ENCODE assay signal across 24 cellular contexts in the genomic region with DNA sequence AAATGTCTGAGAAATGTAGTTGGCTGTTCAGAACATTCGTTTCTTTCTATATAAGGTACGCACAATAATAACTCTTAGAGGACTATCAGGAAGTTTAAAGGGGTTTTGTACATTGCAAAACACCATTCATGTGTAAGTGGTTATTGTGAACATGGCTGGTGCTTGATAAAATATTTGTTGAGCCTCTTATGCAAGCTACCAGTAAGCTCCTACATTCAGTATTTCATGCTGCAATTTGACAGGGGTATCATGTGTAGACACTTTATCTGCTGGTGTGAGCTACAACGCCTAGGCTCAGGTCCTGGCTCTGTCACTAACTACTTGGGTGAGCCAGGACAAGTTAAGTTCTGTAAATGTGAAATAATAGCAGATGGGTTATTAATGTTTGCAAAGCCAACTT.
"Had no signal": no experiment of that assay in that cellular context is flagged by ENCODE, and none has a peak within 500 bp of the region (broad histone marks: within the 10 kb centered on the region; RNA-seq: fewer than 3 reads in every experiment).

No MANE protein-coding gene starts in this region.

- H3K27ac Mint-ChIP-seq: activated CD4-positive, alpha-beta T cell treated with anti-CD3 and anti-CD28 coated beads, Interleukin-2, amount 10 ng/mL, durations not matched to agents 7 days and 5 days; activated CD8-positive, alpha-beta T cell treated with anti-CD3 and anti-CD28 coated beads, Interleukin-2, amount 10 ng/mL, durations not matched to agents 7 days and 5 days; activated naive CD4-positive, alpha-beta T cell treated with anti-CD3 and anti-CD28 coated beads for 36 hours; activated T-cell treated with anti-CD3 and anti-CD28 coated beads, Interleukin-2, amount 50 U/mL, for 24 hours; brain; effector memory CD8-positive, alpha-beta T cell; progenitor cell of endocrine pancreas had no signal

- H3K27me3 ChIP-seq: foreskin keratinocyte, right atrium auricular region, tibial nerve had no signal

- H3K4me3 ChIP-seq: right atrium auricular region, tibial nerve had no signal

- H3K9me3 ChIP-seq: right atrium auricular region, tibial nerve had no signal

- H3K4me1 ChIP-seq: foreskin keratinocyte had no signal

- ATAC-seq: activated CD4-positive, CD25-positive, alpha-beta regulatory T cell treated with anti-CD3 and anti-CD28 coated beads, Interleukin-2, amount 50 U/mL, for 24 hours; activated CD8-positive, alpha-beta T cell treated with anti-CD3 and anti-CD28 coated beads, Interleukin-2, amount 10 ng/mL, durations not matched to agents 7 days and 5 days; effector memory CD8-positive, alpha-beta T cell; foreskin keratinocyte; left cardiac atrium; stimulated activated naive CD8-positive, alpha-beta T cell treated with anti-CD3 and anti-CD28 coated beads, Interleukin-15, Interleukin-2, amounts not matched to agents 100 U/mL and 50 U/mL, for 24 hours had no signal

- H3K27ac ChIP-seq: foreskin keratinocyte, right atrium auricular region had no signal

- H3K9me3 Mint-ChIP-seq: activated CD4-positive, alpha-beta T cell treated with anti-CD3 and anti-CD28 coated beads, Interleukin-2, amount 10 ng/mL, durations not matched to agents 7 days and 5 days; activated naive CD4-positive, alpha-beta T cell treated with anti-CD3 and anti-CD28 coated beads for 36 hours; activated T-cell treated with anti-CD3 and anti-CD28 coated beads, Interleukin-2, amount 50 U/mL, for 24 hours; effector memory CD8-positive, alpha-beta T cell; neural crest cell had no signal

- H3K36me3 Mint-ChIP-seq: brain had no signal

- DNase-seq: activated CD4-positive, alpha-beta T cell treated with anti-CD3 and anti-CD28 coated beads, Interleukin-2, amount 10 ng/mL, durations not matched to agents 7 days and 5 days; activated CD8-positive, alpha-beta T cell treated with anti-CD3 and anti-CD28 coated beads, Interleukin-2, amount 10 ng/mL, durations not matched to agents 7 days and 5 days; activated naive CD4-positive, alpha-beta T cell treated with anti-CD3 and anti-CD28 coated beads for 36 hours; activated T-cell treated with anti-CD3 and anti-CD28 coated beads, Interleukin-2, amount 50 U/mL, for 24 hours; anterior cingulate cortex; caudate nucleus; effector memory CD8-positive, alpha-beta T cell; foreskin keratinocyte; glutamatergic neuron; hippocampal formation; left cardiac atrium; midbrain; stimulated activated CD4-positive, alpha-beta T cell treated with anti-CD3 and anti-CD28 coated beads, Interleukin-12 subunit alpha, Interleukin-12 subunit beta, amount 100 ng/mL, for 4 hours; stimulated activated CD4-positive, alpha-beta T cell treated with anti-CD3 and anti-CD28 coated beads, Interleukin-1b, Interleukin-23, amount 100 ng/mL, for 48 hours; stimulated activated CD8-positive, alpha-beta memory T cell treated with anti-CD3 and anti-CD28 coated beads, Interleukin-4, amount 100 ng/mL, for 48 hours; stimulated activated naive CD8-positive, alpha-beta T cell treated with anti-CD3 and anti-CD28 coated beads, Interleukin-15, Interleukin-2, amounts not matched to agents 100 U/mL and 50 U/mL, for 24 hours; substantia nigra; T1000 had no signal

- H3K4me3 Mint-ChIP-seq: activated CD4-positive, alpha-beta T cell treated with anti-CD3 and anti-CD28 coated beads, Interleukin-2, amount 10 ng/mL, durations not matched to agents 7 days and 5 days; activated CD8-positive, alpha-beta T cell treated with anti-CD3 and anti-CD28 coated beads, Interleukin-2, amount 10 ng/mL, durations not matched to agents 7 days and 5 days; activated naive CD4-positive, alpha-beta T cell treated with anti-CD3 and anti-CD28 coated beads for 36 hours; activated T-cell treated with anti-CD3 and anti-CD28 coated beads, Interleukin-2, amount 50 U/mL, for 24 hours; brain; effector memory CD8-positive, alpha-beta T cell; neural crest cell had no signal

- H3K36me3 ChIP-seq: right atrium auricular region, tibial nerve had no signal

- H3K4me1 Mint-ChIP-seq: neural crest cell had no signal

- H3K27me3 Mint-ChIP-seq: activated CD4-positive, alpha-beta T cell treated with anti-CD3 and anti-CD28 coated beads, Interleukin-2, amount 10 ng/mL, durations not matched to agents 7 days and 5 days; activated T-cell treated with anti-CD3 and anti-CD28 coated beads, Interleukin-2, amount 50 U/mL, for 24 hours; brain; effector memory CD8-positive, alpha-beta T cell; progenitor cell of endocrine pancreas had no signal
